In the genomic region with DNA sequence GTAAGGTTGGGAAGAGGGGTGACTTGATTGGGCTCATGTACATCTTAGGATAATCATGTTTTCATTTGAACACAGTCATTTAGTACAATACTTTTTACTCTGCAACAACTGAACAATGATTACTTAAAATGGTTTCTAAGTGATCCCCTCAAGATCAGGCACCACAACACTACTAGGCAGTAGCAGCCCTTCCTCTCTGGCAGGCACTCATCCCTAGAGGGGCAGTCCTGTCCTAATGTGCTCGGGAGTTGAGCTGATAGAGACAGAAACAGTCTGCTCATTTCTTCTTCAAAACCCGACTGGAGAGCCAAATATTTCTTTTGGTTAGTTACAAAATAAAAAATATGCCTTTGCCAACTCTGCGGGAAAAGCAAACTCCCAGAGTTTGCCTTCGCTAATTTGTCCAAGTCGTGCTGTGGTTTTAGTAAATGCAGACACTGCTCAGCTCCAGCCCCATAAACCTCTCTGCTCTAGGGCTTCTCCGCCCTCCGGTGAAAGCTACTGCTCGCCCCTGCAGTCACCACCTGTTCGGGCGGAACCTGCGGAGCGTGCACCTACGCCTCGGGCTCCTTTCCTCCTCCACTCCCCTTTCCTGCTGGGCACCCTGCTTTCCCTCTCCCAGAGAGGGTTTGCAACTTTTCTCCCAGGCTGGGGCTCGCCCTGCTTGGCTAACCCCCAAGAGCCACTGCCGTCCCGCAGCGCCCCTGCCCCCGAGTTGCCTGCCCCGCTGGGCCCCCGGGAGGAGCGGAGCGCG, we compare ENCODE assay signal across 1 cellular context.
A peak's percentile ranks its signal among the peaks of the same experiment; 100 is the strongest.
TF ChIP-seq lines count a peak whose summit lies in the region.

No MANE protein-coding gene starts in this region.

TF ChIP-seq in HEK293, 187 proteins besides CTCF, POLR2A, EP300 and RAD21 (continued from another document and continues in another):
- TF ChIP-seq ZNF146 (tag by site-specific recombination; IDR thresholded peaks at IDR 0.05) (no peak), ZNF24 (tag by site-specific recombination; IDR thresholded peaks at IDR 0.05) (no peak), ZBTB20 (tag by site-specific recombination; IDR thresholded peaks at IDR 0.05) (peak; percentile 67; the same call in 1 of the 2 replicates), ZNF155 (tag by site-specific recombination; IDR thresholded peaks at IDR 0.05) (no peak), GLIS2 (tag by site-specific recombination; IDR thresholded peaks at IDR 0.05) (peak; percentile 71), ZNF221 (tag by site-specific recombination; IDR thresholded peaks at IDR 0.05; ENCODE audit: borderline replicate concordance) (no peak), ZFP37 (tag by site-specific recombination; IDR thresholded peaks at IDR 0.05) (no peak; the same call in 1 of the 2 replicates), ZFP41 (tag by site-specific recombination; IDR thresholded peaks at IDR 0.05; ENCODE audit: borderline replicate concordance) (no peak), PRDM1 (tag by site-specific recombination; IDR thresholded peaks at IDR 0.05) (peak; percentile 82), TRIM28 (IDR thresholded peaks at IDR 0.05; ENCODE audit: borderline replicate concordance, low read length) (no peak), ZSCAN4 (tag by site-specific recombination; IDR thresholded peaks at IDR 0.05) (no peak), MZF1 (tag by site-specific recombination; IDR thresholded peaks at IDR 0.05; ENCODE audit: borderline replicate concordance) (no peak), ZNF350 (tag by site-specific recombination; IDR thresholded peaks at IDR 0.05) (no peak), SCRT1 (tag by site-specific recombination; IDR thresholded peaks at IDR 0.05; ENCODE audit: borderline replicate concordance) (peak; percentile 90; the same call in 1 of the 2 replicates), YY2 (tag by site-specific recombination; IDR thresholded peaks at IDR 0.05) (no peak), ZNF624 (tag by site-specific recombination; IDR thresholded peaks at IDR 0.05) (no peak), ZNF174 (tag by site-specific recombination; IDR thresholded peaks at IDR 0.05) (no peak), ZNF76 (tag by site-specific recombination; IDR thresholded peaks at IDR 0.05; ENCODE audit: borderline replicate concordance, low read depth) (peak; percentile 36; the same call in 1 of the 2 replicates), ZNF302 (tag by site-specific recombination; IDR thresholded peaks at IDR 0.05; ENCODE audit: low read depth) (no peak), HOXA7 (CRISPR knock-in tag; IDR thresholded peaks at IDR 0.05; ENCODE audit: borderline replicate concordance) (no peak), ZNF658 (tag by site-specific recombination; IDR thresholded peaks at IDR 0.05) (no peak), ZNF37A (tag by site-specific recombination; IDR thresholded peaks at IDR 0.05) (no peak), MEIS1 (CRISPR knock-in tag; IDR thresholded peaks at IDR 0.05; ENCODE audit: borderline replicate concordance) (no peak), ZNF311 (tag by site-specific recombination; IDR thresholded peaks at IDR 0.05; ENCODE audit: borderline replicate concordance) (no peak), ZNF639 (tag by site-specific recombination; IDR thresholded peaks at IDR 0.05) (no peak), ZNF366 (tag by site-specific recombination; conservative IDR thresholded peaks at IDR 0.05) (0 out of 2 replicates have a peak, but pooled peaks have one; percentile 9), KLF1 (tag by site-specific recombination; IDR thresholded peaks at IDR 0.05) (peak; percentile 30; the same call in 1 of the 2 replicates), KLF9 (tag by site-specific recombination; IDR thresholded peaks at IDR 0.05; ENCODE audit: low read depth) (0 out of 2 replicates have a peak, but pooled peaks have one; percentile 20), ZNF121 (tag by site-specific recombination; IDR thresholded peaks at IDR 0.05) (no peak), RBAK (tag by site-specific recombination; IDR thresholded peaks at IDR 0.05) (no peak), ZNF544 (tag by site-specific recombination; IDR thresholded peaks at IDR 0.05) (no peak), PATZ1 (tag by site-specific recombination; IDR thresholded peaks at IDR 0.05) (peak; percentile 56; the same call in 1 of the 2 replicates), SP2 (tag by site-specific recombination; IDR thresholded peaks at IDR 0.05) (peak; percentile 29), ZNF354C (tag by site-specific recombination; IDR thresholded peaks at IDR 0.05; ENCODE audit: borderline replicate concordance, low read depth) (no peak), ZXDB (tag by site-specific recombination; IDR thresholded peaks at IDR 0.05) (peak; percentile 91), ZNF701 (tag by site-specific recombination; IDR thresholded peaks at IDR 0.05) (no peak), ZNF266 (tag by site-specific recombination; IDR thresholded peaks at IDR 0.05; ENCODE audit: low read depth) (no peak), ZNF596 (tag by site-specific recombination; IDR thresholded peaks at IDR 0.05) (no peak), ZNF169 (tag by site-specific recombination; IDR thresholded peaks at IDR 0.05) (no peak), ZBTB1 (tag by site-specific recombination; IDR thresholded peaks at IDR 0.05) (no peak), ZNF19 (tag by site-specific recombination; IDR thresholded peaks at IDR 0.05; ENCODE audit: low read depth) (no peak), ZNF433 (tag by site-specific recombination; IDR thresholded peaks at IDR 0.05; ENCODE audit: low read depth) (no peak)
- TF ChIP-seq, protein P1, sequence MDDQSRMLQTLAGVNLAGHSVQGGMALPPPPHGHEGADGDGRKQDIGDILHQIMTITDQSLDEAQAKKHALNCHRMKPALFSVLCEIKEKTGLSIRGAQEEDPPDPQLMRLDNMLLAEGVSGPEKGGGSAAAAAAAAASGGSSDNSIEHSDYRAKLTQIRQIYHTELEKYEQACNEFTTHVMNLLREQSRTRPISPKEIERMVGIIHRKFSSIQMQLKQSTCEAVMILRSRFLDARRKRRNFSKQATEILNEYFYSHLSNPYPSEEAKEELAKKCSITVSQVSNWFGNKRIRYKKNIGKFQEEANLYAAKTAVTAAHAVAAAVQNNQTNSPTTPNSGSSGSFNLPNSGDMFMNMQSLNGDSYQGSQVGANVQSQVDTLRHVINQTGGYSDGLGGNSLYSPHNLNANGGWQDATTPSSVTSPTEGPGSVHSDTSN (CRISPR knock-in tag; IDR thresholded peaks at IDR 0.05) = no peak
- TF ChIP-seq, protein P2, sequence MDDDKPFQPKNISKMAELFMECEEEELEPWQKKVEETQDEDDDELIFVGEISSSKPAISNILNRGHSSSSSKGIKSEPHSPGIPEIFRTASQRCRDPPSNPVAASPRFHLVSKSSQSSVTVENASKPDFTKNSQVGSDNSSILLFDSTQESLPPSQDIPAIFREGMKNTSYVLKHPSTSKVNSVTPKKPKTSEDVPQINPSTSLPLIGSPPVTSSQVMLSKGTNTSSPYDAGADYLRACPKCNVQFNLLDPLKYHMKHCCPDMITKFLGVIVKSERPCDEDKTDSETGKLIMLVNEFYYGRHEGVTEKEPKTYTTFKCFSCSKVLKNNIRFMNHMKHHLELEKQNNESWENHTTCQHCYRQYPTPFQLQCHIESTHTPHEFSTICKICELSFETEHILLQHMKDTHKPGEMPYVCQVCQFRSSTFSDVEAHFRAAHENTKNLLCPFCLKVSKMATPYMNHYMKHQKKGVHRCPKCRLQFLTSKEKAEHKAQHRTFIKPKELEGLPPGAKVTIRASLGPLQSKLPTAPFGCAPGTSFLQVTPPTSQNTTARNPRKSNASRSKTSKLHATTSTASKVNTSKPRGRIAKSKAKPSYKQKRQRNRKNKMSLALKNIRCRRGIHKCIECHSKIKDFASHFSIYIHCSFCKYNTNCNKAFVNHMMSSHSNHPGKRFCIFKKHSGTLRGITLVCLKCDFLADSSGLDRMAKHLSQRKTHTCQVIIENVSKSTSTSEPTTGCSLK (tag by site-specific recombination; IDR thresholded peaks at IDR 0.05) = no peak
- TF ChIP-seq, protein P3, sequence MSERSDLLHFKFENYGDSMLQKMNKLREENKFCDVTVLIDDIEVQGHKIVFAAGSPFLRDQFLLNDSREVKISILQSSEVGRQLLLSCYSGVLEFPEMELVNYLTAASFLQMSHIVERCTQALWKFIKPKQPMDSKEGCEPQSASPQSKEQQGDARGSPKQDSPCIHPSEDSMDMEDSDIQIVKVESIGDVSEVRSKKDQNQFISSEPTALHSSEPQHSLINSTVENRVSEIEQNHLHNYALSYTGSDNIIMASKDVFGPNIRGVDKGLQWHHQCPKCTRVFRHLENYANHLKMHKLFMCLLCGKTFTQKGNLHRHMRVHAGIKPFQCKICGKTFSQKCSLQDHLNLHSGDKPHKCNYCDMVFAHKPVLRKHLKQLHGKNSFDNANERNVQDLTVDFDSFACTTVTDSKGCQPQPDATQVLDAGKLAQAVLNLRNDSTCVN (tag by site-specific recombination; optimal IDR thresholded peaks at IDR 0.05) = peak; percentile 47
- TF ChIP-seq, protein P4, sequence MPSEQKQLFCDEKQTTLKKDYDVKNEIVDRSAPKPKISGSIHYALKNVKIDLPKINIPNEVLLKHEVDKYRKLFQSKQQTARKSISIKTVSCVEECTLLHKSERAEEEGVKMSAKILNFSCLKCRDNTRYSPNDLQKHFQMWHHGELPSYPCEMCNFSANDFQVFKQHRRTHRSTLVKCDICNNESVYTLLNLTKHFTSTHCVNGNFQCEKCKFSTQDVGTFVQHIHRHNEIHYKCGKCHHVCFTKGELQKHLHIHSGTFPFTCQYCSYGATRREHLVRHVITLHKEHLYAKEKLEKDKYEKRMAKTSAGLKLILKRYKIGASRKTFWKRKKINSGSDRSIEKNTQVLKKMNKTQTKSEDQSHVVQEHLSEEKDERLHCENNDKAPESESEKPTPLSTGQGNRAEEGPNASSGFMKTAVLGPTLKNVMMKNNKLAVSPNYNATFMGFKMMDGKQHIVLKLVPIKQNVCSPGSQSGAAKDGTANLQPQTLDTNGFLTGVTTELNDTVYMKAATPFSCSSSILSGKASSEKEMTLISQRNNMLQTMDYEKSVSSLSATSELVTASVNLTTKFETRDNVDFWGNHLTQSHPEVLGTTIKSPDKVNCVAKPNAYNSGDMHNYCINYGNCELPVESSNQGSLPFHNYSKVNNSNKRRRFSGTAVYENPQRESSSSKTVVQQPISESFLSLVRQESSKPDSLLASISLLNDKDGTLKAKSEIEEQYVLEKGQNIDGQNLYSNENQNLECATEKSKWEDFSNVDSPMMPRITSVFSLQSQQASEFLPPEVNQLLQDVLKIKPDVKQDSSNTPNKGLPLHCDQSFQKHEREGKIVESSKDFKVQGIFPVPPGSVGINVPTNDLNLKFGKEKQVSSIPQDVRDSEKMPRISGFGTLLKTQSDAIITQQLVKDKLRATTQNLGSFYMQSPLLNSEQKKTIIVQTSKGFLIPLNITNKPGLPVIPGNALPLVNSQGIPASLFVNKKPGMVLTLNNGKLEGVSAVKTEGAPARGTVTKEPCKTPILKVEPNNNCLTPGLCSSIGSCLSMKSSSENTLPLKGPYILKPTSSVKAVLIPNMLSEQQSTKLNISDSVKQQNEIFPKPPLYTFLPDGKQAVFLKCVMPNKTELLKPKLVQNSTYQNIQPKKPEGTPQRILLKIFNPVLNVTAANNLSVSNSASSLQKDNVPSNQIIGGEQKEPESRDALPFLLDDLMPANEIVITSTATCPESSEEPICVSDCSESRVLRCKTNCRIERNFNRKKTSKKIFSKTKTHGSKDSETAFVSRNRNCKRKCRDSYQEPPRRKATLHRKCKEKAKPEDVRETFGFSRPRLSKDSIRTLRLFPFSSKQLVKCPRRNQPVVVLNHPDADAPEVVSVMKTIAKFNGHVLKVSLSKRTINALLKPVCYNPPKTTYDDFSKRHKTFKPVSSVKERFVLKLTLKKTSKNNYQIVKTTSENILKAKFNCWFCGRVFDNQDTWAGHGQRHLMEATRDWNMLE (tag by site-specific recombination; conservative IDR thresholded peaks at IDR 0.05; ENCODE audit: low read depth) = no peak
- TF ChIP-seq, protein P5, sequence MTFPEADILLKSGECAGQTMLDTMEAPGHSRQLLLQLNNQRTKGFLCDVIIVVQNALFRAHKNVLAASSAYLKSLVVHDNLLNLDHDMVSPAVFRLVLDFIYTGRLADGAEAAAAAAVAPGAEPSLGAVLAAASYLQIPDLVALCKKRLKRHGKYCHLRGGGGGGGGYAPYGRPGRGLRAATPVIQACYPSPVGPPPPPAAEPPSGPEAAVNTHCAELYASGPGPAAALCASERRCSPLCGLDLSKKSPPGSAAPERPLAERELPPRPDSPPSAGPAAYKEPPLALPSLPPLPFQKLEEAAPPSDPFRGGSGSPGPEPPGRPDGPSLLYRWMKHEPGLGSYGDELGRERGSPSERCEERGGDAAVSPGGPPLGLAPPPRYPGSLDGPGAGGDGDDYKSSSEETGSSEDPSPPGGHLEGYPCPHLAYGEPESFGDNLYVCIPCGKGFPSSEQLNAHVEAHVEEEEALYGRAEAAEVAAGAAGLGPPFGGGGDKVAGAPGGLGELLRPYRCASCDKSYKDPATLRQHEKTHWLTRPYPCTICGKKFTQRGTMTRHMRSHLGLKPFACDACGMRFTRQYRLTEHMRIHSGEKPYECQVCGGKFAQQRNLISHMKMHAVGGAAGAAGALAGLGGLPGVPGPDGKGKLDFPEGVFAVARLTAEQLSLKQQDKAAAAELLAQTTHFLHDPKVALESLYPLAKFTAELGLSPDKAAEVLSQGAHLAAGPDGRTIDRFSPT (tag by site-specific recombination; IDR thresholded peaks at IDR 0.05) = peak; percentile 34; the same call in 1 of the 2 replicates
